ENCODE assay signal across 10 cellular contexts in genomic region chr10:38038932-38039245, GRCh38.
A peak's percentile ranks its signal among the peaks of the same experiment; 100 is the strongest.
DNase-seq lines count a peak whose midpoint lies in the region; ATAC-seq and TF ChIP-seq lines count a peak whose summit lies in the region.
"Had no signal": no experiment of that assay in that cellular context is flagged by ENCODE, and none has a peak within 500 bp of the region (broad histone marks: within the 10 kb centered on the region; RNA-seq: fewer than 3 reads in every experiment).

No MANE protein-coding gene starts in this region.

- TF ChIP-seq CTCF in GM12865 (IDR thresholded peaks at IDR 0.05; ENCODE audit: insufficient read depth, low read depth, low read length, missing control alignments), result no peak
- TF ChIP-seq CTCF in GM13976 (IDR thresholded peaks at IDR 0.05; ENCODE audit: borderline replicate concordance, control extremely low read depth, extremely low read depth, insufficient read depth, missing control alignments), result no peak

- H3K36me3 ChIP-seq in effector memory CD4-positive, alpha-beta T cell (ENCODE audit: control insufficient read depth, insufficient read depth, low read length), result peaks cover 19% of the 10 kb centered on the region

- no peaks in the 10 kb centered on the region for H3K9me3 ChIP-seq in effector memory CD4-positive, alpha-beta T cell (ENCODE audit: control insufficient read depth, low read length)

- no peaks in the 10 kb centered on the region for H3K27me3 ChIP-seq in effector memory CD4-positive, alpha-beta T cell (replicated peaks; ENCODE audit: control insufficient read depth, insufficient read depth, low read length, poor library complexity, severe bottlenecking)

- peak overlapping the region; percentile 56 for H3K4me3 ChIP-seq in GM12865 (ENCODE audit: low read depth, low read length)
- peak overlapping the region; percentile 31 for H3K4me3 ChIP-seq in effector memory CD4-positive, alpha-beta T cell (ENCODE audit: insufficient read depth, low read depth, low read length, poor library complexity, severe bottlenecking)

- no peaks in the 10 kb centered on the region for H3K4me1 ChIP-seq in effector memory CD4-positive, alpha-beta T cell (ENCODE audit: control insufficient read depth, insufficient read depth, low read length, poor library complexity, severe bottlenecking)

- peak overlapping the region; percentile 54 for H3K27ac ChIP-seq in effector memory CD4-positive, alpha-beta T cell (ENCODE audit: insufficient read depth, low read length, poor library complexity, severe bottlenecking)
- no peak overlapping the region for H3K27ac ChIP-seq in substantia nigra (ENCODE audit: low read depth, low read length, poor library complexity, severe bottlenecking)

- in situ Hi-C loops in GM13976 (cut with MboI; ENCODE audit: low sequenced_read_pairs, unreplicated experiment), result no loop called here

- DNase-seq in GM12865 (ENCODE audit: low read depth), result no peak
- no peak for DNase-seq in effector memory CD4-positive, alpha-beta T cell
- no peak for DNase-seq in substantia nigra (lab: John Stamatoyannopoulos, UW)
- DNase-seq in GM13976 (ENCODE audit: low spot score), result no peak
- DNase-seq in hippocampal formation (lab: John Stamatoyannopoulos, UW), result no peak
- no peak for DNase-seq in NOMO-1 (lab: John Stamatoyannopoulos, UW; ENCODE audit: unreplicated experiment in 2 of 2)
- DNase-seq: NCI-H1417 had no signal

- ATAC-seq in GM19452 (IDR thresholded peaks at IDR 0.05; ENCODE audit: unreplicated experiment) (peak; percentile 11), HG03558 (IDR thresholded peaks at IDR 0.05; ENCODE audit: extremely low read depth, unreplicated experiment) (peak; percentile 9)
- ATAC-seq: sciatic nerve had no signal
